Comparison of ENCODE assay signal across 8 cellular contexts in genomic region chr14:67166450-67166853, GRCh38. TPM values are rescaled to one million over a fixed set of nuclear protein-coding genes. Genes with fewer than 3 reads are reported as not detected.
DNase-seq lines count a peak whose midpoint lies in the region; ATAC-seq, FAIRE-seq and TF ChIP-seq lines count a peak whose summit lies in the region.

No MANE protein-coding gene starts in this region.

- FAIRE-seq in frontal cortex (lab: Jason Lieb, UNC) = peak; percentile 98

- no peaks in the 10 kb centered on the region for H3K9me3 ChIP-seq in sigmoid colon

- peak; percentile 48 for DNase-seq in activated CD8-positive, alpha-beta memory T cell treated with anti-CD3 and anti-CD28 coated beads, Interleukin-2, amount 10 ng/mL, durations not matched to agents 7 days and 5 days
- no peak for DNase-seq in activated CD8-positive, alpha-beta memory T cell treated with anti-CD3 and anti-CD28 coated beads for 24 hours
- peak; percentile 9 for DNase-seq in NCI-H1092 (lab: John Stamatoyannopoulos, UW)
- peak; percentile 61 for DNase-seq in activated CD4-positive, alpha-beta T cell treated with anti-CD3 and anti-CD28 coated beads, Interleukin-2, amount 10 ng/mL, durations not matched to agents 7 days and 5 days
- DNase-seq in frontal cortex (ENCODE audit: low spot score in 2 of 2) = peak; percentile 6 to 26
- DNase-seq in sigmoid colon = no peak
- DNase-seq in islet precursor cell = no peak
- DNase-seq in stimulated activated naive B cell treated with anti-CD40 and anti-IgM and Interleukin-4, amounts not matched to agents 10 μg/mL and 1 μg/mL and 100 μg/mL, for 72 hours = no peak

- H3K36me3 Mint-ChIP-seq in activated CD8-positive, alpha-beta memory T cell treated with anti-CD3 and anti-CD28 coated beads, Interleukin-2, amount 10 ng/mL, durations not matched to agents 7 days and 5 days = no peaks in the 10 kb centered on the region
- peaks cover 2% of the 10 kb centered on the region for H3K36me3 Mint-ChIP-seq in activated CD4-positive, alpha-beta T cell treated with anti-CD3 and anti-CD28 coated beads, Interleukin-2, amount 10 ng/mL, durations not matched to agents 7 days and 5 days (ENCODE audit: low read depth)
- H3K36me3 Mint-ChIP-seq in stimulated activated naive B cell treated with anti-CD40 and anti-IgM and Interleukin-4, amounts not matched to agents 10 μg/mL and 1 μg/mL and 100 μg/mL, for 72 hours = peaks cover 7% of the 10 kb centered on the region in 2 donors

- TF ChIP-seq CTCF in sigmoid colon (IDR thresholded peaks at IDR 0.05) = peak; percentile 62 to 83 (median 79)

- ATAC-seq in activated CD8-positive, alpha-beta memory T cell treated with anti-CD3 and anti-CD28 coated beads, Interleukin-2, amount 10 ng/mL, durations not matched to agents 7 days and 5 days = no peak
- no peak for ATAC-seq in stimulated activated naive B cell treated with anti-CD40 and anti-IgM and Interleukin-4, amounts not matched to agents 10 μg/mL and 1 μg/mL and 100 μg/mL, for 72 hours (replicated peaks)

- H3K27me3 ChIP-seq in sigmoid colon = no peaks in the 10 kb centered on the region

- no peaks in the 10 kb centered on the region for H3K36me3 ChIP-seq in sigmoid colon

- TF ChIP-seq EP300 in sigmoid colon (IDR thresholded peaks at IDR 0.05) = no peak

- no peaks in the 10 kb centered on the region for H3K27me3 Mint-ChIP-seq in activated CD8-positive, alpha-beta memory T cell treated with anti-CD3 and anti-CD28 coated beads, Interleukin-2, amount 10 ng/mL, durations not matched to agents 7 days and 5 days
- no peaks in the 10 kb centered on the region for H3K27me3 Mint-ChIP-seq in activated CD4-positive, alpha-beta T cell treated with anti-CD3 and anti-CD28 coated beads, Interleukin-2, amount 10 ng/mL, durations not matched to agents 7 days and 5 days
- no peaks in the 10 kb centered on the region for H3K27me3 Mint-ChIP-seq in stimulated activated naive B cell treated with anti-CD40 and anti-IgM and Interleukin-4, amounts not matched to agents 10 μg/mL and 1 μg/mL and 100 μg/mL, for 72 hours

- POLR2A ChIA-PET in activated CD4-positive, alpha-beta T cell treated with anti-CD3 and anti-CD28 coated beads, Interleukin-2, amount 10 ng/mL, durations not matched to agents 7 days and 5 days (lab: Charles Lee) = no interaction called here

- H3K4me3 Mint-ChIP-seq in activated CD8-positive, alpha-beta memory T cell treated with anti-CD3 and anti-CD28 coated beads, Interleukin-2, amount 10 ng/mL, durations not matched to agents 7 days and 5 days = no peak overlapping the region
- no peak overlapping the region for H3K4me3 Mint-ChIP-seq in activated CD4-positive, alpha-beta T cell treated with anti-CD3 and anti-CD28 coated beads, Interleukin-2, amount 10 ng/mL, durations not matched to agents 7 days and 5 days
- no peak overlapping the region for H3K4me3 Mint-ChIP-seq in stimulated activated naive B cell treated with anti-CD40 and anti-IgM and Interleukin-4, amounts not matched to agents 10 μg/mL and 1 μg/mL and 100 μg/mL, for 72 hours

- TF ChIP-seq POLR2A in sigmoid colon (IDR thresholded peaks at IDR 0.05) = no peak

- no peak overlapping the region for H3K27ac ChIP-seq in sigmoid colon

- no peaks in the 10 kb centered on the region for H3K4me1 ChIP-seq in sigmoid colon

- no peak overlapping the region for H3K4me3 ChIP-seq in sigmoid colon

- H3K4me1 Mint-ChIP-seq in activated CD8-positive, alpha-beta memory T cell treated with anti-CD3 and anti-CD28 coated beads, Interleukin-2, amount 10 ng/mL, durations not matched to agents 7 days and 5 days = peaks cover 6% of the 10 kb centered on the region
- peaks cover 8% of the 10 kb centered on the region for H3K4me1 Mint-ChIP-seq in activated CD4-positive, alpha-beta T cell treated with anti-CD3 and anti-CD28 coated beads, Interleukin-2, amount 10 ng/mL, durations not matched to agents 7 days and 5 days
- H3K4me1 Mint-ChIP-seq in stimulated activated naive B cell treated with anti-CD40 and anti-IgM and Interleukin-4, amounts not matched to agents 10 μg/mL and 1 μg/mL and 100 μg/mL, for 72 hours = no peaks in the 10 kb centered on the region

- 86 to 91% methylated on average over 5 of the region's 5 CpGs for WGBS in sigmoid colon, 2 donors

- H3K27ac Mint-ChIP-seq in activated CD8-positive, alpha-beta memory T cell treated with anti-CD3 and anti-CD28 coated beads, Interleukin-2, amount 10 ng/mL, durations not matched to agents 7 days and 5 days = no peak overlapping the region
- H3K27ac Mint-ChIP-seq in activated CD4-positive, alpha-beta T cell treated with anti-CD3 and anti-CD28 coated beads, Interleukin-2, amount 10 ng/mL, durations not matched to agents 7 days and 5 days = no peak overlapping the region
- no peak overlapping the region for H3K27ac Mint-ChIP-seq in stimulated activated naive B cell treated with anti-CD40 and anti-IgM and Interleukin-4, amounts not matched to agents 10 μg/mL and 1 μg/mL and 100 μg/mL, for 72 hours

- CTCF ChIA-PET in activated CD8-positive, alpha-beta memory T cell treated with anti-CD3 and anti-CD28 coated beads, Interleukin-2, amount 10 ng/mL, durations not matched to agents 7 days and 5 days (lab: Charles Lee) = interaction anchor here (0.7 to 3.4 kb wide), 7 partner anchors 24 to 194 kb away, joined by 3 to 34 read pairs (median 3); partner anchors contain the start of genes ATP6V1D and EIF2S1
- CTCF ChIA-PET in activated CD4-positive, alpha-beta T cell treated with anti-CD3 and anti-CD28 coated beads, Interleukin-2, amount 10 ng/mL, durations not matched to agents 7 days and 5 days (lab: Charles Lee) = interaction anchor here (0.5 to 1.3 kb wide), 4 partner anchors 9 to 138 kb away, joined by 3 to 4 read pairs (median 4); no protein-coding TSS in a partner anchor

- intact Hi-C loops in sigmoid colon (cut with DNase I) = loop anchor here (1.0 kb wide), 1 partner anchor 120 kb away; no protein-coding TSS in a partner anchor

- no peaks in the 10 kb centered on the region for H3K9me3 Mint-ChIP-seq in activated CD8-positive, alpha-beta memory T cell treated with anti-CD3 and anti-CD28 coated beads, Interleukin-2, amount 10 ng/mL, durations not matched to agents 7 days and 5 days (ENCODE audit: low read depth)
- no peaks in the 10 kb centered on the region for H3K9me3 Mint-ChIP-seq in activated CD4-positive, alpha-beta T cell treated with anti-CD3 and anti-CD28 coated beads, Interleukin-2, amount 10 ng/mL, durations not matched to agents 7 days and 5 days
- peaks cover 0 to 2% of the 10 kb centered on the region in 2 donors for H3K9me3 Mint-ChIP-seq in stimulated activated naive B cell treated with anti-CD40 and anti-IgM and Interleukin-4, amounts not matched to agents 10 μg/mL and 1 μg/mL and 100 μg/mL, for 72 hours

RNA-seq across cellular contexts. Expression of gene GARIN2, which starts 22.8 kb away (rescaled TPM):
- not detected for total RNA-seq in activated CD8-positive, alpha-beta memory T cell treated with anti-CD3 and anti-CD28 coated beads, Interleukin-2, amount 10 ng/mL, durations not matched to agents 7 days and 5 days
- under 1 TPM in 1 of 2 experiments, not detected in 1; 0.17 TPM for total RNA-seq in activated CD4-positive, alpha-beta T cell treated with anti-CD3 and anti-CD28 coated beads, Interleukin-2, amount 10 ng/mL, durations not matched to agents 7 days and 5 days
- total RNA-seq in frontal cortex (1.2 TPM), sigmoid colon (not detected)
- polyA plus RNA-seq in sigmoid colon = under 1 TPM in 1 of 3 donors, not detected in 2; 0.60 TPM

Comparison
In these comparisons a context has a peak if more than half of its experiments do, and no peak if none do; other contexts are left out.
1. DNase-seq: peak in activated CD8-positive, alpha-beta memory T cell treated with anti-CD3 and anti-CD28 coated beads, Interleukin-2, amount 10 ng/mL, durations not matched to agents 7 days and 5 days (single experiment), NCI-H1092 (single experiment), activated CD4-positive, alpha-beta T cell treated with anti-CD3 and anti-CD28 coated beads, Interleukin-2, amount 10 ng/mL, durations not matched to agents 7 days and 5 days (single experiment) and frontal cortex (2 of 2); none in activated CD8-positive, alpha-beta memory T cell treated with anti-CD3 and anti-CD28 coated beads for 24 hours (single experiment), sigmoid colon (single experiment), islet precursor cell (single experiment) and stimulated activated naive B cell treated with anti-CD40 and anti-IgM and Interleukin-4, amounts not matched to agents 10 μg/mL and 1 μg/mL and 100 μg/mL, for 72 hours (single experiment).